ENCODE assay signal across 17 cellular contexts in genomic region chr3:2771193-2771592, GRCh38.
DNase-seq lines count a peak whose midpoint lies in the region; ATAC-seq and TF ChIP-seq lines count a peak whose summit lies in the region.
"Had no signal": no experiment of that assay in that cellular context is flagged by ENCODE, and none has a peak within 500 bp of the region (broad histone marks: within the 10 kb centered on the region; RNA-seq: fewer than 3 reads in every experiment).

No MANE protein-coding gene starts in this region.

- intact Hi-C loops in upper lobe of right lung (cut with DNase I): no loop called here

- no peak for DNase-seq in iPS-NIHi7 (ENCODE audit: extremely low spot score)
- no peak for DNase-seq in upper lobe of right lung
- no peak for DNase-seq in GM20000 (ENCODE audit: low spot score)
- DNase-seq: CD4-positive, CD25-positive, alpha-beta regulatory T cell; MG63; NCI-H2029; NCI-H524; stimulated activated CD4-positive, alpha-beta T cell treated with anti-CD3 and anti-CD28 coated beads, Interleukin-12 subunit alpha, Interleukin-12 subunit beta, amount 100 ng/mL, for 4 hours; stimulated activated naive CD4-positive, alpha-beta T cell had no signal

- no peaks in the 10 kb centered on the region for H3K27me3 ChIP-seq in HUES48 (ENCODE audit: control insufficient read depth, insufficient read depth, low read length)
- no peaks in the 10 kb centered on the region for H3K27me3 ChIP-seq in upper lobe of right lung
- H3K27me3 ChIP-seq: MG63, SJSA1 had no signal

- H3K36me3 ChIP-seq in HUES48 (ENCODE audit: control insufficient read depth, insufficient read depth, low read length): no peaks in the 10 kb centered on the region
- H3K36me3 ChIP-seq in upper lobe of right lung: no peaks in the 10 kb centered on the region
- H3K36me3 ChIP-seq: MG63, SJSA1 had no signal

- peak; percentile 99 for ATAC-seq in GM18520 (IDR thresholded peaks at IDR 0.05; ENCODE audit: unreplicated experiment)
- peak; percentile 74 for ATAC-seq in GM19468 (IDR thresholded peaks at IDR 0.05; ENCODE audit: extremely low read depth, unreplicated experiment)
- peak; percentile 47 for ATAC-seq in HG02885 (IDR thresholded peaks at IDR 0.05; ENCODE audit: poor library complexity, unreplicated experiment)
- ATAC-seq in GM21717 (IDR thresholded peaks at IDR 0.05; ENCODE audit: unreplicated experiment): no peak
- ATAC-seq in upper lobe of right lung: no peak
- ATAC-seq: activated CD4-positive, CD25-positive, alpha-beta regulatory T cell treated with anti-CD3 and anti-CD28 coated beads, Interleukin-2, amount 50 U/mL, for 24 hours; activated T-helper 17 cell treated with anti-CD3 and anti-CD28 coated beads, Interleukin-2, amount 50 U/mL, for 72 hours had no signal

- no peak overlapping the region for H3K9ac ChIP-seq in HUES48 (ENCODE audit: low read depth, low read length)

- H3K9me3 ChIP-seq in HUES48 (ENCODE audit: control insufficient read depth, insufficient read depth, low read length) (no peaks in the 10 kb centered on the region), upper lobe of right lung (no peaks in the 10 kb centered on the region)
- H3K9me3 ChIP-seq: MG63, SJSA1 had no signal

- H3K4me3 ChIP-seq in HUES48 (ENCODE audit: low read depth, low read length) (no peak overlapping the region), upper lobe of right lung (no peak overlapping the region)
- H3K4me3 ChIP-seq: MG63, SJSA1 had no signal

- H3K27ac ChIP-seq in HUES48 (ENCODE audit: low read depth, low read length) (peak overlapping the region; percentile 72), upper lobe of right lung (no peak overlapping the region)
- H3K27ac ChIP-seq: SJSA1 had no signal

- TF ChIP-seq CTCF in upper lobe of right lung (IDR thresholded peaks at IDR 0.05): no peak
- no peak for TF ChIP-seq CTCF in GM20000 (IDR thresholded peaks at IDR 0.05; ENCODE audit: extremely low read depth, missing control alignments)

- H3K4me1 ChIP-seq in HUES48 (ENCODE audit: control insufficient read depth, insufficient read depth, low read length) (peaks cover 18% of the 10 kb centered on the region; the same call in 1 of the 2 replicates), upper lobe of right lung (no peaks in the 10 kb centered on the region)
- H3K4me1 ChIP-seq: SJSA1 had no signal

Comparison
In these comparisons a context has a peak if more than half of its experiments do, and no peak if none do; other contexts are left out.
1. ATAC-seq: peak in GM18520 (single experiment), GM19468 (single experiment) and HG02885 (single experiment); none in GM21717 (single experiment) and upper lobe of right lung (single experiment).